In genomic region chr2:163191372-163191771, GRCh38 we compare ENCODE assay signal across 8 cellular contexts.
A peak's percentile ranks its signal among the peaks of the same experiment; 100 is the strongest.
DNase-seq lines count a peak whose midpoint lies in the region; ATAC-seq and TF ChIP-seq lines count a peak whose summit lies in the region.

No MANE protein-coding gene starts in this region.

- H3K36me3 Mint-ChIP-seq in activated CD8-positive, alpha-beta T cell treated with anti-CD3 and anti-CD28 coated beads for 36 hours (ENCODE audit: low read depth): no peaks in the 10 kb centered on the region
- no peaks in the 10 kb centered on the region for H3K36me3 Mint-ChIP-seq in activated CD8-positive, alpha-beta T cell treated with anti-CD3 and anti-CD28 coated beads, Interleukin-2, amount 10 ng/mL, durations not matched to agents 7 days and 5 days (ENCODE audit: low read depth)
- H3K36me3 Mint-ChIP-seq in T-helper 2 cell treated with Interferon-gamma antibody and Interleukin-4, amounts not matched to agents 5 μg/mL and 100 μg/mL, for 36 hours (ENCODE audit: low read depth): no peaks in the 10 kb centered on the region

- no peaks in the 10 kb centered on the region for H3K27me3 Mint-ChIP-seq in activated CD8-positive, alpha-beta T cell treated with anti-CD3 and anti-CD28 coated beads for 36 hours
- no peaks in the 10 kb centered on the region for H3K27me3 Mint-ChIP-seq in activated CD8-positive, alpha-beta T cell treated with anti-CD3 and anti-CD28 coated beads, Interleukin-2, amount 10 ng/mL, durations not matched to agents 7 days and 5 days (ENCODE audit: low read depth)
- H3K27me3 Mint-ChIP-seq in T-helper 2 cell treated with Interferon-gamma antibody and Interleukin-4, amounts not matched to agents 5 μg/mL and 100 μg/mL, for 36 hours (ENCODE audit: low read depth): no peaks in the 10 kb centered on the region

- H3K79me2 ChIP-seq in SK-N-SH (ENCODE audit: insufficient read depth): no peaks in the 10 kb centered on the region

- no peak overlapping the region for H2AFZ ChIP-seq in SK-N-SH (ENCODE audit: low read depth)

- no peak overlapping the region for H3K27ac Mint-ChIP-seq in activated CD8-positive, alpha-beta T cell treated with anti-CD3 and anti-CD28 coated beads for 36 hours
- no peak overlapping the region for H3K27ac Mint-ChIP-seq in activated CD8-positive, alpha-beta T cell treated with anti-CD3 and anti-CD28 coated beads, Interleukin-2, amount 10 ng/mL, durations not matched to agents 7 days and 5 days
- no peak overlapping the region for H3K27ac Mint-ChIP-seq in T-helper 2 cell treated with Interferon-gamma antibody and Interleukin-4, amounts not matched to agents 5 μg/mL and 100 μg/mL, for 36 hours

- H3K9me3 ChIP-seq in SK-N-SH (no peaks in the 10 kb centered on the region), gastroesophageal sphincter (no peaks in the 10 kb centered on the region), thyroid gland (no peaks in the 10 kb centered on the region)

- H3K4me3 Mint-ChIP-seq in activated CD8-positive, alpha-beta T cell treated with anti-CD3 and anti-CD28 coated beads for 36 hours: no peak overlapping the region
- H3K4me3 Mint-ChIP-seq in activated CD8-positive, alpha-beta T cell treated with anti-CD3 and anti-CD28 coated beads, Interleukin-2, amount 10 ng/mL, durations not matched to agents 7 days and 5 days: no peak overlapping the region
- H3K4me3 Mint-ChIP-seq in T-helper 2 cell treated with Interferon-gamma antibody and Interleukin-4, amounts not matched to agents 5 μg/mL and 100 μg/mL, for 36 hours: no peak overlapping the region

- peak; percentile 85 for TF ChIP-seq RAD21 in SK-N-SH (IDR thresholded peaks at IDR 0.05; ENCODE audit: low read length)

- H3K9me2 ChIP-seq in SK-N-SH: no peaks in the 10 kb centered on the region

- H3K9me3 Mint-ChIP-seq in activated CD8-positive, alpha-beta T cell treated with anti-CD3 and anti-CD28 coated beads for 36 hours: peaks cover 1% of the 10 kb centered on the region
- H3K9me3 Mint-ChIP-seq in activated CD8-positive, alpha-beta T cell treated with anti-CD3 and anti-CD28 coated beads, Interleukin-2, amount 10 ng/mL, durations not matched to agents 7 days and 5 days (ENCODE audit: insufficient read depth): peaks cover 3% of the 10 kb centered on the region
- no peaks in the 10 kb centered on the region for H3K9me3 Mint-ChIP-seq in T-helper 2 cell treated with Interferon-gamma antibody and Interleukin-4, amounts not matched to agents 5 μg/mL and 100 μg/mL, for 36 hours

- H3K27me3 ChIP-seq in SK-N-SH (ENCODE audit: insufficient read depth) (no peaks in the 10 kb centered on the region), gastroesophageal sphincter (no peaks in the 10 kb centered on the region), thyroid gland (no peaks in the 10 kb centered on the region)

- TF ChIP-seq POLR2A in gastroesophageal sphincter (IDR thresholded peaks at IDR 0.05): no peak
- no peak for TF ChIP-seq POLR2A in thyroid gland (IDR thresholded peaks at IDR 0.05)

- no peaks in the 10 kb centered on the region for H3F3A ChIP-seq in SK-N-SH (replicated peaks; ENCODE audit: insufficient read depth)

- H4K20me1 ChIP-seq in SK-N-SH (ENCODE audit: insufficient read depth): no peaks in the 10 kb centered on the region

- no peak overlapping the region for H3K27ac ChIP-seq in SK-N-SH (ENCODE audit: low read depth in 2 of 2, low read length in 1 of 2)
- H3K27ac ChIP-seq in gastroesophageal sphincter: no peak overlapping the region
- H3K27ac ChIP-seq in thyroid gland: no peak overlapping the region

- intact Hi-C loops in activated CD8-positive, alpha-beta T cell treated with anti-CD3 and anti-CD28 coated beads for 36 hours (cut with micrococcal nuclease): no loop called here
- intact Hi-C loops in thyroid gland (cut with DNase I): no loop called here

- no peak for TF ChIP-seq EP300 in SK-N-SH (IDR thresholded peaks at IDR 0.05; ENCODE audit: borderline replicate concordance in 1 of 2, low read depth in 1 of 2, low read length in 1 of 2)
- TF ChIP-seq EP300 in gastroesophageal sphincter (IDR thresholded peaks at IDR 0.05): no peak

- POLR2A ChIA-PET in activated CD8-positive, alpha-beta T cell treated with anti-CD3 and anti-CD28 coated beads for 36 hours (lab: Charles Lee): no interaction called here
- POLR2A ChIA-PET in activated CD8-positive, alpha-beta T cell treated with anti-CD3 and anti-CD28 coated beads, Interleukin-2, amount 10 ng/mL, durations not matched to agents 7 days and 5 days (lab: Charles Lee): no interaction called here
- POLR2A ChIA-PET in SK-N-SH (lab: Yijun Ruan, JAX): no interaction called here

- no peaks in the 10 kb centered on the region for H3K36me3 ChIP-seq in SK-N-SH (replicated peaks in 1 of 2; ENCODE audit: control insufficient read depth in 1 of 2, insufficient read depth in 2 of 2, low read length in 1 of 2)
- no peaks in the 10 kb centered on the region for H3K36me3 ChIP-seq in gastroesophageal sphincter
- H3K36me3 ChIP-seq in thyroid gland: no peaks in the 10 kb centered on the region

- H3K4me1 ChIP-seq in SK-N-SH (ENCODE audit: control insufficient read depth in 1 of 2, insufficient read depth in 2 of 2, low read depth in 1 of 2, low read length in 1 of 2): no peaks in the 10 kb centered on the region
- no peaks in the 10 kb centered on the region for H3K4me1 ChIP-seq in gastroesophageal sphincter
- H3K4me1 ChIP-seq in thyroid gland: no peaks in the 10 kb centered on the region

- CTCF ChIA-PET in activated CD8-positive, alpha-beta T cell treated with anti-CD3 and anti-CD28 coated beads for 36 hours (lab: Charles Lee): no interaction called here
- CTCF ChIA-PET in activated CD8-positive, alpha-beta T cell treated with anti-CD3 and anti-CD28 coated beads, Interleukin-2, amount 10 ng/mL, durations not matched to agents 7 days and 5 days (lab: Charles Lee): no interaction called here
- CTCF ChIA-PET in SK-N-SH (lab: Yijun Ruan, JAX): interaction anchor here (0.7 to 2.5 kb wide), 36 partner anchors 9 to 1359 kb away, joined by 3 to 18 read pairs (median 4); no protein-coding TSS in a partner anchor

- H3K4me2 ChIP-seq in SK-N-SH: no peak overlapping the region

- no peaks in the 10 kb centered on the region for H3K4me1 Mint-ChIP-seq in activated CD8-positive, alpha-beta T cell treated with anti-CD3 and anti-CD28 coated beads for 36 hours (ENCODE audit: low read depth)
- H3K4me1 Mint-ChIP-seq in activated CD8-positive, alpha-beta T cell treated with anti-CD3 and anti-CD28 coated beads, Interleukin-2, amount 10 ng/mL, durations not matched to agents 7 days and 5 days (ENCODE audit: low read depth): no peaks in the 10 kb centered on the region
- H3K4me1 Mint-ChIP-seq in T-helper 2 cell treated with Interferon-gamma antibody and Interleukin-4, amounts not matched to agents 5 μg/mL and 100 μg/mL, for 36 hours (ENCODE audit: low read depth): no peaks in the 10 kb centered on the region

- no peak for ATAC-seq in activated CD8-positive, alpha-beta T cell treated with anti-CD3 and anti-CD28 coated beads for 36 hours
- ATAC-seq in activated CD8-positive, alpha-beta T cell treated with anti-CD3 and anti-CD28 coated beads, Interleukin-2, amount 10 ng/mL, durations not matched to agents 7 days and 5 days: no peak
- ATAC-seq in HG03565 (IDR thresholded peaks at IDR 0.05; ENCODE audit: unreplicated experiment) (peak; percentile 40), gastroesophageal sphincter (no peak), HG03045 (IDR thresholded peaks at IDR 0.05; ENCODE audit: unreplicated experiment) (no peak)

- TF ChIP-seq CTCF in activated CD8-positive, alpha-beta T cell treated with anti-CD3 and anti-CD28 coated beads for 36 hours (IDR thresholded peaks at IDR 0.05): peak; percentile 26
- TF ChIP-seq CTCF in SK-N-SH (IDR thresholded peaks at IDR 0.05) (peak; percentile 77), gastroesophageal sphincter (IDR thresholded peaks at IDR 0.05) (peak; percentile 16 to 55 (median 47)), thyroid gland (IDR thresholded peaks at IDR 0.05) (peak in 5 of 6 experiments; percentile 8 to 56 (median 51))

- no peak overlapping the region for H3K9ac ChIP-seq in SK-N-SH

- DNase-seq in activated CD8-positive, alpha-beta T cell treated with anti-CD3 and anti-CD28 coated beads for 36 hours: peak; percentile 1
- DNase-seq in activated CD8-positive, alpha-beta T cell treated with anti-CD3 and anti-CD28 coated beads, Interleukin-2, amount 10 ng/mL, durations not matched to agents 7 days and 5 days: no peak
- DNase-seq in SK-N-SH: peak; percentile 35
- peak in 1 of 2 donors; percentile 16 for DNase-seq in thyroid gland
- no peak for DNase-seq in T-helper 2 cell treated with Interferon-gamma antibody and Interleukin-4, amounts not matched to agents 5 μg/mL and 100 μg/mL, for 36 hours (ENCODE audit: low spot score)

- H3K4me3 ChIP-seq in SK-N-SH (ENCODE audit: low read depth in 2 of 2, low read length in 1 of 2) (peak overlapping the region in 1 of 2 experiments; percentile 36; a peak in 1 of 4 replicates), gastroesophageal sphincter (no peak overlapping the region), thyroid gland (replicated peaks in 1 of 3) (no peak overlapping the region)

TF ChIP-seq in SK-N-SH, 30 proteins besides CTCF, POLR2A, EP300 and RAD21:
- peak; percentile 67; the same call in 1 of the 2 replicates for TF ChIP-seq SMC3 (IDR thresholded peaks at IDR 0.05; ENCODE audit: low read depth, low read length)
- TF ChIP-seq FOSL2 (IDR thresholded peaks at IDR 0.05; ENCODE audit: borderline replicate concordance, low read depth): no peak

Comparison
In these comparisons a context has a peak if more than half of its experiments do, and no peak if none do; other contexts are left out.
1. DNase-seq: peak in activated CD8-positive, alpha-beta T cell treated with anti-CD3 and anti-CD28 coated beads for 36 hours (single experiment) and SK-N-SH (single experiment); none in activated CD8-positive, alpha-beta T cell treated with anti-CD3 and anti-CD28 coated beads, Interleukin-2, amount 10 ng/mL, durations not matched to agents 7 days and 5 days (single experiment) and T-helper 2 cell treated with Interferon-gamma antibody and Interleukin-4, amounts not matched to agents 5 μg/mL and 100 μg/mL, for 36 hours (single experiment).
2. CTCF ChIP-seq: peak in every context shown above with its lines; median percentile 77 in SK-N-SH; 51 in thyroid gland; 47 in gastroesophageal sphincter; 26 in activated CD8-positive, alpha-beta T cell treated with anti-CD3 and anti-CD28 coated beads for 36 hours.